ENCODE assay signal across 8 cellular contexts in the genomic region with DNA sequence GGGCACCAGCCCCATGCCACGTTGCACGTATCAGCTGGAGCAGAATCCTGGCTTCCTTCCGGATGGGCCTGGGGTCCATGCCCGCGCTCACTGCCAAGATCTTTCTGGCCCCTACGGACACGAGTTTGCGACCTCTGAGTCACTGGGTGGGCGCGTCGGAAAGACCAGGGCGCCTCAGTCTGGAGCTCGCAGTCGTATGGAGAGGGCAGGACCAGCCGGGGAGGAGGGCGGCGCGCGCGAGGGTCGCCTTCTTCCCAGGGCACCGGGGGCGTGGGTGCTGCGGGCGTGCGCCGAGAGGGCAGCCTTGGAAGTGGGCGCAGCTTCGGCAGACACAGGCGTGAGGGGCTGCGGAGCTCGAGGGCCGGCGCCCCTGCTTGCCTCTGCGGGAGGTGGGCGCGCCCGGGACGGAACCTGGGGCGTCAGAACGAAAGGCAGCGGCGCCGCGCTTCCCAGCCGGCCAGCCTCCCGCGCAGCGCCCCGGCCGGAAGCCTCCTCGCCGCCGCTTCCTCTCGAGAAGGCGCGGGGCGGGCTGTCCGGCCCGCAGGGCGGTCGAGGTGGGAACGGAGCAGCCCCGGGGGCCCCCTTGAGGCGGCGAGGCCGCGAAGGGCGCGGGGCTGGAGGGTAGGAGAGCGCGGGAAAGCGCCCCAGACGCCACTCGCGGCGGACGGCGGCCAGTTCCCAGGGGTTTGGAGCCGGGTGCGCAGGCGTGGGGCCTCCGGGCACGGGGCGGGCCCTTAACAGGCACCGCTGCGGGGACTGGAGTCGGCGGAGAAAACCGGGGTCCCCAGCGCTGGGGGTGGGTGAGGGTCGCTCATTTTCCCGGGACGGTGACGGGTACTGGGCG. TPM values are rescaled to one million over a fixed set of nuclear protein-coding genes. Genes with fewer than 3 reads are reported as not detected.
DNase-seq lines count a peak whose midpoint lies in the region; FAIRE-seq and TF ChIP-seq lines count a peak whose summit lies in the region.

A gene (plus strand): TSS at position 490 of the 844 bp plus-strand sequence. CDS start 459 bp downstream, outside the sequence.

- H3K9ac ChIP-seq in kidney (ENCODE audit: low read length in 2 of 2), result peak within 1 kb of the TSS; percentile 73 to 88

- no peaks in the 10 kb centered on the region for H3K9me3 ChIP-seq in kidney (ENCODE audit: control insufficient read depth in 1 of 2, low read length in 2 of 2)

- intact Hi-C loops in kidney (cut with DNase I), result no loop called here

- H3K4me3 ChIP-seq in GM12865 (ENCODE audit: low read depth, low read length), result peak within 1 kb of the TSS; percentile 96
- peak within 1 kb of the TSS; percentile 77 for H3K4me3 ChIP-seq in kidney (ENCODE audit: low read length in 2 of 2)

- H3K36me3 ChIP-seq in kidney (ENCODE audit: control insufficient read depth in 1 of 2, insufficient read depth in 2 of 2, low read length in 2 of 2), result peaks cover 3 to 7% of the 10 kb centered on the region in 2 donors

- H3K4me1 ChIP-seq in kidney (ENCODE audit: control insufficient read depth in 1 of 2, insufficient read depth in 1 of 2, low read depth in 1 of 2, low read length in 2 of 2), result peaks cover 24 to 59% of the 10 kb centered on the region in 2 donors

- TF ChIP-seq CTCF in GM12865 (IDR thresholded peaks at IDR 0.05; ENCODE audit: insufficient read depth, low read depth, low read length, missing control alignments) (no peak), kidney (IDR thresholded peaks at IDR 0.05; ENCODE audit: borderline replicate concordance, extremely low read depth, insufficient read depth) (no peak)

- peak; percentile 81 for DNase-seq in GM12865 (ENCODE audit: low read depth)
- peak; percentile 69 for DNase-seq in HCEC 1CT
- peak; percentile 59 for DNase-seq in NCI-H146 (lab: John Stamatoyannopoulos, UW)
- DNase-seq in activated CD4-positive, CD25-positive, alpha-beta regulatory T cell treated with anti-CD3 and anti-CD28 coated beads, Interleukin-2, amount 50 U/mL, for 16 hours (ENCODE audit: low read depth, low spot score), result peak; percentile 28
- peak; percentile 57 for DNase-seq in cerebellar cortex (ENCODE audit: low spot score)
- peak; percentile 91 for DNase-seq in kidney
- peak; percentile 25 to 53 for DNase-seq in stimulated activated CD4-positive, alpha-beta T cell treated with anti-CD3 and anti-CD28 coated beads, Interleukin-15, amount 100 ng/mL, for 48 hours (ENCODE audit: low read depth in 2 of 2)
- DNase-seq in OCI-M2 (lab: John Stamatoyannopoulos, UW; ENCODE audit: unreplicated experiment), result no peak

- FAIRE-seq in kidney (lab: Jason Lieb, UNC), result no peak

- peak within 1 kb of the TSS; percentile 57 to 69 for H3K27ac ChIP-seq in kidney (ENCODE audit: low read depth in 2 of 2, low read length in 2 of 2)

RNA-seq across cellular contexts. Expression of the gene that starts here (rescaled TPM):
- total RNA-seq in kidney, result 168 TPM
- 362 TPM for polyA plus RNA-seq in kidney (ENCODE audit: insufficient read depth, low read depth, low replicate concordance)
